ENCODE assay signal across 8 cellular contexts in genomic region chr5:81850494-81850893, GRCh38.
DNase-seq lines count a peak whose midpoint lies in the region; ATAC-seq and TF ChIP-seq lines count a peak whose summit lies in the region.

No MANE protein-coding gene starts in this region.

- H3K4me1 ChIP-seq in Loucy (ENCODE audit: insufficient read depth, low read length, poor library complexity, severe bottlenecking) (peaks cover 64% of the 10 kb centered on the region), neuron (ENCODE audit: insufficient read depth, low read length) (peaks cover 76% of the 10 kb centered on the region), HAP-1 (peaks cover 40% of the 10 kb centered on the region)

- H3K9ac ChIP-seq in Loucy (ENCODE audit: low read depth, low read length, poor library complexity, severe bottlenecking) = peak overlapping the region; percentile 92

- no peaks in the 10 kb centered on the region for H4K20me1 ChIP-seq in Loucy (ENCODE audit: insufficient read depth, low read length, poor library complexity, severe bottlenecking)

- intact Hi-C loops in dorsolateral prefrontal cortex (cut with DNase I) = loop anchor here (2.0 to 10.0 kb wide), 8 partner anchors 63 to 546 kb away; partner anchors contain the start of genes ATG10 (in 1 of the 2) and ZCCHC9 (in 1 of the 2)

- no peaks in the 10 kb centered on the region for H3K36me3 ChIP-seq in BJ (ENCODE audit: control insufficient read depth, insufficient read depth, low read length)
- no peaks in the 10 kb centered on the region for H3K36me3 ChIP-seq in Loucy (ENCODE audit: insufficient read depth, low read length)
- no peaks in the 10 kb centered on the region for H3K36me3 ChIP-seq in neuron (ENCODE audit: insufficient read depth, low read length)
- H3K36me3 ChIP-seq in HAP-1 (replicated peaks) = no peaks in the 10 kb centered on the region

- POLR2A ChIA-PET in BJ (lab: Charles Lee) = interaction anchor here (1.9 kb wide), 1 partner anchor 100 kb away, joined by 26 read pairs; the partner anchor contains the start of gene SSBP2

- CTCF ChIA-PET in BJ (lab: Yijun Ruan, JAX) = interaction anchor here (0.7 to 4.1 kb wide), 11 partner anchors 12 to 424 kb away, joined by 3 to 21 read pairs (median 6); partner anchors contain the start of gene SSBP2

- peak; percentile 9 for DNase-seq in BJ (ENCODE audit: low read depth)
- peak in 1 of 10 donors; percentile 13 for DNase-seq in dorsolateral prefrontal cortex
- no peak for DNase-seq in HAP-1 (ENCODE audit: low spot score in 2 of 2)
- no peak for DNase-seq in NCI-H2029 (lab: John Stamatoyannopoulos, UW)
- no peak for DNase-seq in DMS153 treated with DMSO at 0.1 percent for 48 hours (lab: John Stamatoyannopoulos, UW; ENCODE audit: unreplicated experiment)

- H3K27me3 ChIP-seq in BJ (ENCODE audit: control insufficient read depth, insufficient read depth, low read length) = no peaks in the 10 kb centered on the region
- H3K27me3 ChIP-seq in Loucy (ENCODE audit: insufficient read depth, low read length, poor library complexity, severe bottlenecking) = no peaks in the 10 kb centered on the region
- no peaks in the 10 kb centered on the region for H3K27me3 ChIP-seq in dorsolateral prefrontal cortex
- no peaks in the 10 kb centered on the region for H3K27me3 ChIP-seq in neuron (ENCODE audit: insufficient read depth, low read length)
- no peaks in the 10 kb centered on the region for H3K27me3 ChIP-seq in HAP-1 (ENCODE audit: low read depth)

- no peak for ATAC-seq in GM21825 (IDR thresholded peaks at IDR 0.05; ENCODE audit: unreplicated experiment)

- no peaks in the 10 kb centered on the region for H3F3A ChIP-seq in Loucy (ENCODE audit: low read depth)

- in situ Hi-C loops in HAP-1 (cut with MboI; ENCODE audit: low sequenced_read_pairs) = loop anchor here (5.0 kb wide), 1 partner anchor 98 kb away; the partner anchor contains the start of gene SSBP2

- H3K79me2 ChIP-seq in Loucy (ENCODE audit: insufficient read depth, low read length) = peaks cover 27% of the 10 kb centered on the region

- H3K4me3 ChIP-seq in BJ (ENCODE audit: low read depth, low read length) = no peak overlapping the region
- H3K4me3 ChIP-seq in Loucy (ENCODE audit: low read length, poor library complexity, severe bottlenecking) = peak overlapping the region; percentile 80
- peak overlapping the region in 1 of 59 donors; percentile 81 for H3K4me3 ChIP-seq in dorsolateral prefrontal cortex
- no peak overlapping the region for H3K4me3 ChIP-seq in neuron (ENCODE audit: low read length)
- H3K4me3 ChIP-seq in HAP-1 = no peak overlapping the region

- H2AFZ ChIP-seq in Loucy (ENCODE audit: low read length) (no peak overlapping the region), neuron (ENCODE audit: low read depth, low read length) (peak overlapping the region; percentile 39)

- no peak for TF ChIP-seq CTCF in BJ (IDR thresholded peaks at IDR 0.05; ENCODE audit: insufficient read depth, low read depth, low read length)
- TF ChIP-seq CTCF in Loucy (conservative IDR thresholded peaks at IDR 0.05; ENCODE audit: low read length) = no peak
- no peak for TF ChIP-seq CTCF in dorsolateral prefrontal cortex (IDR thresholded peaks at IDR 0.05 in 54 of 56, conservative IDR thresholded peaks at IDR 0.05 in 2 of 56; ENCODE audit: low read depth in 1 of 56, partially characterized antibody in 56 of 56)

- H3K9me3 ChIP-seq in Loucy (ENCODE audit: insufficient read depth, low read depth, low read length) (no peaks in the 10 kb centered on the region), neuron (ENCODE audit: low read length) (no peaks in the 10 kb centered on the region), HAP-1 (no peaks in the 10 kb centered on the region)

- H3K27ac ChIP-seq in dorsolateral prefrontal cortex = peak overlapping the region; percentile 81 to 99 (median 97)

- H3K9me2 ChIP-seq in Loucy (replicated peaks; ENCODE audit: low read depth, low read length) = no peaks in the 10 kb centered on the region

- peak overlapping the region; percentile 69 for H3K4me2 ChIP-seq in Loucy (ENCODE audit: low read depth, low read length, poor library complexity, severe bottlenecking)
